7 cellular contexts compared by ENCODE assay signal in genomic region chr6:53484409-53485280, GRCh38.
DNase-seq lines count a peak whose midpoint lies in the region; ATAC-seq, FAIRE-seq and TF ChIP-seq lines count a peak whose summit lies in the region.

No MANE protein-coding gene starts in this region.

- no peaks in the 10 kb centered on the region for H4K20me1 ChIP-seq in K562 (replicated peaks; ENCODE audit: control insufficient read depth, insufficient read depth, low read length)

- intact Hi-C loops in K562 (cut with micrococcal nuclease): loop anchor here (1.0 to 10.0 kb wide), 5 partner anchors 47 to 1070 kb away; no protein-coding TSS in a partner anchor

- H3K36me3 ChIP-seq in K562 (ENCODE audit: control insufficient read depth, insufficient read depth, low read length): no peaks in the 10 kb centered on the region

- H3K9me3 Mint-ChIP-seq in immature natural killer cell: no peaks in the 10 kb centered on the region

- no peak overlapping the region for H3K4me3 Mint-ChIP-seq in immature natural killer cell

- no peak overlapping the region for H3K9ac ChIP-seq in K562 (ENCODE audit: insufficient read depth in 1 of 2, low read depth in 2 of 2, low read length in 2 of 2)

- 23% methylated on average over 10 of the region's 10 CpGs for WGBS in K562 (ENCODE audit: insufficient coverage, low coverage, missing lambda C conversion rate)

- no peaks in the 10 kb centered on the region for H3K4me1 Mint-ChIP-seq in immature natural killer cell

- H3K27me3 ChIP-seq in K562 (ENCODE audit: control insufficient read depth in 2 of 2, insufficient read depth in 2 of 2, low read length in 2 of 2): no peaks in the 10 kb centered on the region; a peak in 1 of 5 replicates

- POLR2A ChIA-PET in K562 (lab: Yijun Ruan, JAX): interaction anchor here (0.7 kb wide), 1 partner anchor 310 kb away, joined by 3 read pairs; no protein-coding TSS in a partner anchor

- CTCF ChIA-PET in K562 (lab: Yijun Ruan, JAX; ENCODE audit: low intra/inter-chr PET ratio): interaction anchor here (0.6 to 5.0 kb wide), 10 partner anchors 9 to 385 kb away, joined by 3 to 177 read pairs (median 4); no protein-coding TSS in a partner anchor

- TF ChIP-seq POLR2A in GM12892 (IDR thresholded peaks at IDR 0.05; ENCODE audit: low read depth, low read length): no peak
- TF ChIP-seq POLR2A in K562 (conservative IDR thresholded peaks at IDR 0.05): no peak

- no peaks in the 10 kb centered on the region for H3K9me1 ChIP-seq in K562 (ENCODE audit: control insufficient read depth, insufficient read depth, low read length)

- TF ChIP-seq RAD21 in K562 (CRISPR knock-in tag; conservative IDR thresholded peaks at IDR 0.05 in 1 of 2, IDR thresholded peaks at IDR 0.05 in 1 of 2): peak; percentile 94 to 98

- TF ChIP-seq EP300 in K562 (IDR thresholded peaks at IDR 0.05; ENCODE audit: low read length): no peak

- H3K27me3 Mint-ChIP-seq in immature natural killer cell (ENCODE audit: low read depth in 3 of 3): peaks cover 1 to 19% (median 13%) of the 10 kb centered on the region in 3 donors

- no peak overlapping the region for H3K4me2 ChIP-seq in K562 (ENCODE audit: insufficient read depth, low read length)

- no peaks in the 10 kb centered on the region for H3K36me3 Mint-ChIP-seq in immature natural killer cell

- in situ Hi-C loops in K562 (cut with MboI): loop anchor here (5.0 to 25.0 kb wide), 2 partner anchors 312 to 1072 kb away; partner anchors contain the start of gene EFHC1

- peak; percentile 81 for ATAC-seq in K562

- H3K27ac Mint-ChIP-seq in immature natural killer cell: no peak overlapping the region

- no TSS peak for BruUV-seq in K562 (replicated peaks; lab: Mats Ljungman, UMichigan)

- H3K4me1 ChIP-seq in K562 (replicated peaks in 1 of 2; ENCODE audit: control insufficient read depth in 2 of 2, insufficient read depth in 2 of 2, low read length in 2 of 2): peaks cover 0 to 15% of the 10 kb centered on the region in 2 experiments; a peak in 2 of 5 replicates

- DNase-seq in GM12892 (ENCODE audit: insufficient read length) (no peak), NCI-H1694 (lab: John Stamatoyannopoulos, UW) (peak; percentile 66), T-helper 2 cell (peak in 4 of 5 experiments; percentile 40 to 76 (median 53)), K562 (ENCODE audit: extremely low read depth in 1 of 4, low spot score in 3 of 4) (peak; percentile 36 to 75 (median 56)), immature natural killer cell (peak; percentile 55 to 67 (median 64)), cortex of kidney (lab: John Stamatoyannopoulos, UW) (no peak)
- DNase-seq in stimulated activated CD4-positive, alpha-beta T cell treated with anti-CD3 and anti-CD28 coated beads, Interleukin-15, amount 100 ng/mL, for 48 hours (ENCODE audit: low read depth in 2 of 2): peak; percentile 23 to 49

- H3K4me3 ChIP-seq in K562: no peak overlapping the region

- FAIRE-seq in GM12892 (lab: Jason Lieb, UNC) (peak; percentile 46), K562 (lab: Jason Lieb, UNC) (peak; percentile 91)

- H3K9me3 ChIP-seq in K562 (replicated peaks; ENCODE audit: control insufficient read depth, insufficient read depth, low read depth, low read length): no peaks in the 10 kb centered on the region

- no peaks in the 10 kb centered on the region for H3K79me2 ChIP-seq in K562 (ENCODE audit: control insufficient read depth, insufficient read depth, low read length)

- peak overlapping the region; percentile 11 for H2AFZ ChIP-seq in K562 (ENCODE audit: low read depth, low read length)

- no peak overlapping the region for H3K27ac ChIP-seq in K562 (ENCODE audit: extremely low read depth, low read depth, low read length)

- peak; percentile 84 to 98 (median 85) for TF ChIP-seq CTCF in K562 (IDR thresholded peaks at IDR 0.05 in 2 of 3, conservative IDR thresholded peaks at IDR 0.05 in 1 of 3; ENCODE audit: insufficient read depth in 2 of 3, low read depth in 1 of 3, low read length in 3 of 3)

TF ChIP-seq in K562, 482 proteins besides CTCF, POLR2A, EP300 and RAD21:
- TF ChIP-seq STAG1 (CRISPR knock-in tag; IDR thresholded peaks at IDR 0.05; ENCODE audit: borderline replicate concordance): peak; percentile 66; the same call in 1 of the 2 replicates
- 0 out of 4 replicates have a peak, but pooled peaks of 1 of the 2 experiments have one; percentile 22 for TF ChIP-seq TBL1XR1 (IDR thresholded peaks at IDR 0.05; ENCODE audit: low read length in 2 of 2)
- TF ChIP-seq SMAD3 (CRISPR knock-in tag; conservative IDR thresholded peaks at IDR 0.05): 0 out of 2 replicates have a peak, but pooled peaks have one; percentile 13
- no peak for TF ChIP-seq SRSF1 (IDR thresholded peaks at IDR 0.05; ENCODE audit: low read depth, low read length)
- 0 out of 2 replicates have a peak, but pooled peaks have one; percentile 19 for TF ChIP-seq CC2D1A (IDR thresholded peaks at IDR 0.05)
- TF ChIP-seq ZNF384 (IDR thresholded peaks at IDR 0.05; ENCODE audit: low read depth, low read length): peak; percentile 34; the same call in 1 of the 2 replicates
- peak; percentile 98 for TF ChIP-seq ZNF766 (CRISPR knock-in tag; conservative IDR thresholded peaks at IDR 0.05)
- TF ChIP-seq, protein P1, sequence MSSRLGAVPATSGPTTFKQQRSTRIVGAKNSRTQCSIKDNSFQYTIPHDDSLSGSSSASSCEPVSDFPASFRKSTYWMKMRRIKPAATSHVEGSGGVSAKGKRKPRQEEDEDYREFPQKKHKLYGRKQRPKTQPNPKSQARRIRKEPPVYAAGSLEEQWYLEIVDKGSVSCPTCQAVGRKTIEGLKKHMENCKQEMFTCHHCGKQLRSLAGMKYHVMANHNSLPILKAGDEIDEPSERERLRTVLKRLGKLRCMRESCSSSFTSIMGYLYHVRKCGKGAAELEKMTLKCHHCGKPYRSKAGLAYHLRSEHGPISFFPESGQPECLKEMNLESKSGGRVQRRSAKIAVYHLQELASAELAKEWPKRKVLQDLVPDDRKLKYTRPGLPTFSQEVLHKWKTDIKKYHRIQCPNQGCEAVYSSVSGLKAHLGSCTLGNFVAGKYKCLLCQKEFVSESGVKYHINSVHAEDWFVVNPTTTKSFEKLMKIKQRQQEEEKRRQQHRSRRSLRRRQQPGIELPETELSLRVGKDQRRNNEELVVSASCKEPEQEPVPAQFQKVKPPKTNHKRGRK (tag; IDR thresholded peaks at IDR 0.05): peak; percentile 90
- TF ChIP-seq HDAC2 (IDR thresholded peaks at IDR 0.05): no peak
- peak; percentile 81 for TF ChIP-seq SMC3 (conservative IDR thresholded peaks at IDR 0.05; ENCODE audit: insufficient read depth, low read depth, low read length)
- no peak for TF ChIP-seq MYC (IDR thresholded peaks at IDR 0.05; ENCODE audit: low read depth, low read length)
- no peak for TF ChIP-seq MYC (CRISPR knock-in tag; IDR thresholded peaks at IDR 0.05; ENCODE audit: borderline replicate concordance, low read depth)
- TF ChIP-seq PTTG1 (tag; IDR thresholded peaks at IDR 0.05; ENCODE audit: low read depth): no peak
- TF ChIP-seq NRF1 (conservative IDR thresholded peaks at IDR 0.05 in 1 of 2, IDR thresholded peaks at IDR 0.05 in 1 of 2): no peak
- TF ChIP-seq JUND (IDR thresholded peaks at IDR 0.05; ENCODE audit: borderline replicate concordance, low read depth, low read length): 0 out of 2 replicates have a peak, but pooled peaks have one; percentile 9
- no peak for TF ChIP-seq JUND (tag; IDR thresholded peaks at IDR 0.05; ENCODE audit: borderline replicate concordance, low read depth, low read length)
- no peak for TF ChIP-seq GTF2E2 (tag; IDR thresholded peaks at IDR 0.05)
- TF ChIP-seq, protein P2, sequence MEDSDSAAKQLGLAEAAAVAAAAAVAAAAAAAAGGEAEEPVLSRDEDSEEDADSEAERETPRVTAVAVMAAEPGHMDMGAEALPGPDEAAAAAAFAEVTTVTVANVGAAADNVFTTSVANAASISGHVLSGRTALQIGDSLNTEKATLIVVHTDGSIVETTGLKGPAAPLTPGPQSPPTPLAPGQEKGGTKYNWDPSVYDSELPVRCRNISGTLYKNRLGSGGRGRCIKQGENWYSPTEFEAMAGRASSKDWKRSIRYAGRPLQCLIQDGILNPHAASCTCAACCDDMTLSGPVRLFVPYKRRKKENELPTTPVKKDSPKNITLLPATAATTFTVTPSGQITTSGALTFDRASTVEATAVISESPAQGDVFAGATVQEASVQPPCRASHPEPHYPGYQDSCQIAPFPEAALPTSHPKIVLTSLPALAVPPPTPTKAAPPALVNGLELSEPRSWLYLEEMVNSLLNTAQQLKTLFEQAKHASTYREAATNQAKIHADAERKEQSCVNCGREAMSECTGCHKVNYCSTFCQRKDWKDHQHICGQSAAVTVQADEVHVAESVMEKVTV (CRISPR knock-in tag; IDR thresholded peaks at IDR 0.05): peak; percentile 91

Comparison
In these comparisons a context has a peak if more than half of its experiments do, and no peak if none do; other contexts are left out.
1. DNase-seq: peak in NCI-H1694 (single experiment), T-helper 2 cell (4 of 5), K562 (4 of 4), immature natural killer cell (3 of 3) and stimulated activated CD4-positive, alpha-beta T cell treated with anti-CD3 and anti-CD28 coated beads, Interleukin-15, amount 100 ng/mL, for 48 hours (2 of 2); none in GM12892 (single experiment) and cortex of kidney (single experiment).